1 cellular context compared by ENCODE assay signal in the genomic region with DNA sequence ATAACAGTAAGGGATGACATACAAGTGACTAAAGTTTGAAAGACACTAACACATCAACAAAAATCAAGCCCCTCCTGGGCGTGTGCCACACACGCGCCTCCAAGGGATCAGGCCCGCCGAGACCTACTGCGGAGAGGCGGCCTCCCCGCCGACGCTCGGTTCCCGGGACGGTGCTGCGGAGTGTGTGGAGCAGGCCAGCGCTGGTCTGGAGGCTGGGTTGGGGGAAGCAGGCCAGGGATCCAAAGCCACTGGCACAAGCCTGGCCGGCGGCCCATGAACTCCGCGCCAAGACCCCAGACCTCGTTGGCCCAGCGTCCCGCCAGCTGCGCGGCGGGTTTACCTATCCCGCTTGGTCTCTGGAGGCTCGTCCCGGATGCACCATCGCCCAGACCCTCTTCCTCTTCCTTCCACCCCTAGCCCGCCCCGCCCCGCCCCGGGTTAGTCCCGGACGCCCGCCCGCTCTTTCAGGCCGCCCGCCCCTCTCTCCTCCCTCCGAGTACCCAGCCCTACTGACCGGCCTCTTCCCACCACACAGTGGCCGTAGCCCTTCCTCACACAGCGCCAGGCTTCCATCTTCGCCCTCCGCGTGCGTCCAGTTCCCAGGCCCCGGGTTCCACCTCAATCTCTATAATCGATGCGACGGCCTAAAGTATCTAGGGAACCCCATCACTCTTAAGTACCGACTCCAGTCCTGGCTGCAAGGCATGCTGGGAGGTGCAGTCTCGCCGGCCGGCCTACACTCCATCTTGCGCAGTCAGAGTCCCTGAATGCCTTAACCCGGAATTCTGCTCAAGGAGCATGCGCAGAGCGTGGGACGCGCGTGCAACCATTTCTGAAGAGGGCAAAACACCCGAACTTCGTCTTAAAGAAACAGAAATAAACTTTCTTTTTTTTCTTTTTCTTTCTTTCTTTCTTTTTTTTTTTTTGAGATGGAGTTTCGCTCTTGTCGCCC.
TF ChIP-seq lines count a peak whose summit lies in the region.

A gene with protein sequence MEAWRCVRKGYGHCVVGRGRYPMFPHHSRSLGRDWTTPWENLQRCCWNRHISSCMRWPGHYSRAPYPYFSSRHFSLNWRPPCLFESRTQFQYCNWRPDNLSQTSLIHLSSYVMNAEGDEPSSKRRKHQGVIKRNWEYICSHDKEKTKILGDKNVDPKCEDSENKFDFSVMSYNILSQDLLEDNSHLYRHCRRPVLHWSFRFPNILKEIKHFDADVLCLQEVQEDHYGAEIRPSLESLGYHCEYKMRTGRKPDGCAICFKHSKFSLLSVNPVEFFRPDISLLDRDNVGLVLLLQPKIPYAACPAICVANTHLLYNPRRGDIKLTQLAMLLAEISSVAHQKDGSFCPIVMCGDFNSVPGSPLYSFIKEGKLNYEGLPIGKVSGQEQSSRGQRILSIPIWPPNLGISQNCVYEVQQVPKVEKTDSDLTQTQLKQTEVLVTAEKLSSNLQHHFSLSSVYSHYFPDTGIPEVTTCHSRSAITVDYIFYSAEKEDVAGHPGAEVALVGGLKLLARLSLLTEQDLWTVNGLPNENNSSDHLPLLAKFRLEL (minus strand): TSS at position 769 of the 952 bp plus-strand sequence. CDS start 196 bp downstream, at position 573.

TF ChIP-seq in SK-N-SH, 30 proteins besides CTCF, POLR2A, EP300 and RAD21 (continued from another document):
- TF ChIP-seq, protein P1, sequence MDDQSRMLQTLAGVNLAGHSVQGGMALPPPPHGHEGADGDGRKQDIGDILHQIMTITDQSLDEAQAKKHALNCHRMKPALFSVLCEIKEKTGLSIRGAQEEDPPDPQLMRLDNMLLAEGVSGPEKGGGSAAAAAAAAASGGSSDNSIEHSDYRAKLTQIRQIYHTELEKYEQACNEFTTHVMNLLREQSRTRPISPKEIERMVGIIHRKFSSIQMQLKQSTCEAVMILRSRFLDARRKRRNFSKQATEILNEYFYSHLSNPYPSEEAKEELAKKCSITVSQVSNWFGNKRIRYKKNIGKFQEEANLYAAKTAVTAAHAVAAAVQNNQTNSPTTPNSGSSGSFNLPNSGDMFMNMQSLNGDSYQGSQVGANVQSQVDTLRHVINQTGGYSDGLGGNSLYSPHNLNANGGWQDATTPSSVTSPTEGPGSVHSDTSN (IDR thresholded peaks at IDR 0.05) = no peak
- TF ChIP-seq POLR2AphosphoS5 (IDR thresholded peaks at IDR 0.05; ENCODE audit: low read depth, low read length) (peak; percentile 93), TAF1 (IDR thresholded peaks at IDR 0.05; ENCODE audit: borderline replicate concordance, low read depth, low read length) (peak; percentile 48; the same call in 1 of the 2 replicates), SMC3 (IDR thresholded peaks at IDR 0.05; ENCODE audit: low read depth, low read length) (no peak), GABPA (IDR thresholded peaks at IDR 0.05; ENCODE audit: low read depth) (peak; percentile 63), YY1 (IDR thresholded peaks at IDR 0.05; ENCODE audit: low read depth) (peak; percentile 98), ELF1 (IDR thresholded peaks at IDR 0.05) (peak; percentile 95), EZH2phosphoT487 (IDR thresholded peaks at IDR 0.05; ENCODE audit: borderline replicate concordance, low read depth) (no peak)
